Comparison of ENCODE assay signal across 1 cellular context in genomic region chr15:63504247-63504978, GRCh38.
A peak's percentile ranks its signal among the peaks of the same experiment; 100 is the strongest.
TF ChIP-seq lines count a peak whose summit lies in the region.

A gene with protein sequence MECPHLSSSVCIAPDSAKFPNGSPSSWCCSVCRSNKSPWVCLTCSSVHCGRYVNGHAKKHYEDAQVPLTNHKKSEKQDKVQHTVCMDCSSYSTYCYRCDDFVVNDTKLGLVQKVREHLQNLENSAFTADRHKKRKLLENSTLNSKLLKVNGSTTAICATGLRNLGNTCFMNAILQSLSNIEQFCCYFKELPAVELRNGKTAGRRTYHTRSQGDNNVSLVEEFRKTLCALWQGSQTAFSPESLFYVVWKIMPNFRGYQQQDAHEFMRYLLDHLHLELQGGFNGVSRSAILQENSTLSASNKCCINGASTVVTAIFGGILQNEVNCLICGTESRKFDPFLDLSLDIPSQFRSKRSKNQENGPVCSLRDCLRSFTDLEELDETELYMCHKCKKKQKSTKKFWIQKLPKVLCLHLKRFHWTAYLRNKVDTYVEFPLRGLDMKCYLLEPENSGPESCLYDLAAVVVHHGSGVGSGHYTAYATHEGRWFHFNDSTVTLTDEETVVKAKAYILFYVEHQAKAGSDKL (plus strand): TSS chr15:63504593. CDS start chr15:63504740, 147 bp downstream.

TF ChIP-seq in HepG2, 621 proteins besides CTCF, POLR2A, EP300 and RAD21 (continued from another document and continues in another):
- TF ChIP-seq, protein P1, sequence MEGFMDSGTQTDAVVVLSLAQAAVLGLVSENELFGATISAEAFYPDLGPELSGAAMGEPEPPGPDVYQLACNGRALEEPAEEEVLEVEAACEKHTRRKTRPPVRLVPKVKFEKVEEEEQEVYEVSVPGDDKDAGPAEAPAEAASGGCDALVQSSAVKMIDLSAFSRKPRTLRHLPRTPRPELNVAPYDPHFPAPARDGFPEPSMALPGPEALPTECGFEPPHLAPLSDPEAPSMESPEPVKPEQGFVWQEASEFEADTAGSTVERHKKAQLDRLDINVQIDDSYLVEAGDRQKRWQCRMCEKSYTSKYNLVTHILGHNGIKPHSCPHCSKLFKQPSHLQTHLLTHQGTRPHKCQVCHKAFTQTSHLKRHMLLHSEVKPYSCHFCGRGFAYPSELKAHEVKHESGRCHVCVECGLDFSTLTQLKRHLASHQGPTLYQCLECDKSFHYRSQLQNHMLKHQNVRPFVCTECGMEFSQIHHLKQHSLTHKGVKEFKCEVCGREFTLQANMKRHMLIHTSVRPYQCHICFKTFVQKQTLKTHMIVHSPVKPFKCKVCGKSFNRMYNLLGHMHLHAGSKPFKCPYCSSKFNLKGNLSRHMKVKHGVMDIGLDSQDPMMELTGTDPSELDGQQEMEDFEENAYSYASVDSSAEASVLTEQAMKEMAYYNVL (CRISPR knock-in tag; IDR thresholded peaks at IDR 0.05; ENCODE audit: borderline replicate concordance) = peak; percentile 47; the same call in 1 of the 2 replicates
- TF ChIP-seq PCBP2 (optimal IDR thresholded peaks at IDR 0.05; ENCODE audit: low read depth, low read length, poor library complexity, severe bottlenecking) = no peak
- peak; percentile 67 for TF ChIP-seq MED1 (CRISPR knock-in tag; IDR thresholded peaks at IDR 0.05)
- 0 out of 2 replicates have a peak, but pooled peaks have one; percentile 79 for TF ChIP-seq DNMT3B (CRISPR knock-in tag; conservative IDR thresholded peaks at IDR 0.05)
- TF ChIP-seq, protein P2, sequence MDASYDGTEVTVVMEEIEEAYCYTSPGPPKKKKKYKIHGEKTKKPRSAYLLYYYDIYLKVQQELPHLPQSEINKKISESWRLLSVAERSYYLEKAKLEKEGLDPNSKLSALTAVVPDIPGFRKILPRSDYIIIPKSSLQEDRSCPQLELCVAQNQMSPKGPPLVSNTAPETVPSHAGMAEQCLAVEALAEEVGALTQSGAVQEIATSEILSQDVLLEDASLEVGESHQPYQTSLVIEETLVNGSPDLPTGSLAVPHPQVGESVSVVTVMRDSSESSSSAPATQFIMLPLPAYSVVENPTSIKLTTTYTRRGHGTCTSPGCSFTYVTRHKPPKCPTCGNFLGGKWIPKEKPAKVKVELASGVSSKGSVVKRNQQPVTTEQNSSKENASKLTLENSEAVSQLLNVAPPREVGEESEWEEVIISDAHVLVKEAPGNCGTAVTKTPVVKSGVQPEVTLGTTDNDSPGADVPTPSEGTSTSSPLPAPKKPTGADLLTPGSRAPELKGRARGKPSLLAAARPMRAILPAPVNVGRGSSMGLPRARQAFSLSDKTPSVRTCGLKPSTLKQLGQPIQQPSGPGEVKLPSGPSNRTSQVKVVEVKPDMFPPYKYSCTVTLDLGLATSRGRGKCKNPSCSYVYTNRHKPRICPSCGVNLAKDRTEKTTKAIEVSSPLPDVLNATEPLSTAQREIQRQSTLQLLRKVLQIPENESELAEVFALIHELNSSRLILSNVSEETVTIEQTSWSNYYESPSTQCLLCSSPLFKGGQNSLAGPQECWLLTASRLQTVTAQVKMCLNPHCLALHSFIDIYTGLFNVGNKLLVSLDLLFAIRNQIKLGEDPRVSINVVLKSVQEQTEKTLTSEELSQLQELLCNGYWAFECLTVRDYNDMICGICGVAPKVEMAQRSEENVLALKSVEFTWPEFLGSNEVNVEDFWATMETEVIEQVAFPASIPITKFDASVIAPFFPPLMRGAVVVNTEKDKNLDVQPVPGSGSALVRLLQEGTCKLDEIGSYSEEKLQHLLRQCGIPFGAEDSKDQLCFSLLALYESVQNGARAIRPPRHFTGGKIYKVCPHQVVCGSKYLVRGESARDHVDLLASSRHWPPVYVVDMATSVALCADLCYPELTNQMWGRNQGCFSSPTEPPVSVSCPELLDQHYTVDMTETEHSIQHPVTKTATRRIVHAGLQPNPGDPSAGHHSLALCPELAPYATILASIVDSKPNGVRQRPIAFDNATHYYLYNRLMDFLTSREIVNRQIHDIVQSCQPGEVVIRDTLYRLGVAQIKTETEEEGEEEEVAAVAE (CRISPR knock-in tag; IDR thresholded peaks at IDR 0.05; ENCODE audit: borderline replicate concordance) = no peak; the same call in 1 of the 2 replicates
- peak; percentile 49 for TF ChIP-seq HCFC1 (IDR thresholded peaks at IDR 0.05; ENCODE audit: low read depth, low read length)
- TF ChIP-seq ZBTB1 (CRISPR knock-in tag; IDR thresholded peaks at IDR 0.05; ENCODE audit: borderline replicate concordance) = no peak
- TF ChIP-seq, protein P3, sequence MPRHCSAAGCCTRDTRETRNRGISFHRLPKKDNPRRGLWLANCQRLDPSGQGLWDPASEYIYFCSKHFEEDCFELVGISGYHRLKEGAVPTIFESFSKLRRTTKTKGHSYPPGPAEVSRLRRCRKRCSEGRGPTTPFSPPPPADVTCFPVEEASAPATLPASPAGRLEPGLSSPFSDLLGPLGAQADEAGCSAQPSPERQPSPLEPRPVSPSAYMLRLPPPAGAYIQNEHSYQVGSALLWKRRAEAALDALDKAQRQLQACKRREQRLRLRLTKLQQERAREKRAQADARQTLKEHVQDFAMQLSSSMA (CRISPR knock-in tag; IDR thresholded peaks at IDR 0.05) = no peak
- TF ChIP-seq DMAP1 (CRISPR knock-in tag; IDR thresholded peaks at IDR 0.05) = peak; percentile 82; the same call in 1 of the 2 replicates
- TF ChIP-seq TRIM24 (CRISPR knock-in tag; IDR thresholded peaks at IDR 0.05) = no peak
- TF ChIP-seq NFKB2 (CRISPR knock-in tag; IDR thresholded peaks at IDR 0.05; ENCODE audit: borderline replicate concordance) = peak; percentile 42; the same call in 1 of the 2 replicates
- TF ChIP-seq, protein P4, sequence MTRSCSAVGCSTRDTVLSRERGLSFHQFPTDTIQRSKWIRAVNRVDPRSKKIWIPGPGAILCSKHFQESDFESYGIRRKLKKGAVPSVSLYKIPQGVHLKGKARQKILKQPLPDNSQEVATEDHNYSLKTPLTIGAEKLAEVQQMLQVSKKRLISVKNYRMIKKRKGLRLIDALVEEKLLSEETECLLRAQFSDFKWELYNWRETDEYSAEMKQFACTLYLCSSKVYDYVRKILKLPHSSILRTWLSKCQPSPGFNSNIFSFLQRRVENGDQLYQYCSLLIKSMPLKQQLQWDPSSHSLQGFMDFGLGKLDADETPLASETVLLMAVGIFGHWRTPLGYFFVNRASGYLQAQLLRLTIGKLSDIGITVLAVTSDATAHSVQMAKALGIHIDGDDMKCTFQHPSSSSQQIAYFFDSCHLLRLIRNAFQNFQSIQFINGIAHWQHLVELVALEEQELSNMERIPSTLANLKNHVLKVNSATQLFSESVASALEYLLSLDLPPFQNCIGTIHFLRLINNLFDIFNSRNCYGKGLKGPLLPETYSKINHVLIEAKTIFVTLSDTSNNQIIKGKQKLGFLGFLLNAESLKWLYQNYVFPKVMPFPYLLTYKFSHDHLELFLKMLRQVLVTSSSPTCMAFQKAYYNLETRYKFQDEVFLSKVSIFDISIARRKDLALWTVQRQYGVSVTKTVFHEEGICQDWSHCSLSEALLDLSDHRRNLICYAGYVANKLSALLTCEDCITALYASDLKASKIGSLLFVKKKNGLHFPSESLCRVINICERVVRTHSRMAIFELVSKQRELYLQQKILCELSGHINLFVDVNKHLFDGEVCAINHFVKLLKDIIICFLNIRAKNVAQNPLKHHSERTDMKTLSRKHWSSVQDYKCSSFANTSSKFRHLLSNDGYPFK (CRISPR knock-in tag; IDR thresholded peaks at IDR 0.05; ENCODE audit: borderline replicate concordance) = peak; percentile 25; the same call in 1 of the 2 replicates
- no peak for TF ChIP-seq SMC3 (IDR thresholded peaks at IDR 0.05; ENCODE audit: low read length)
- TF ChIP-seq TFE3 (CRISPR knock-in tag; IDR thresholded peaks at IDR 0.05) = peak; percentile 63; the same call in 1 of the 2 replicates
- TF ChIP-seq, protein P5, sequence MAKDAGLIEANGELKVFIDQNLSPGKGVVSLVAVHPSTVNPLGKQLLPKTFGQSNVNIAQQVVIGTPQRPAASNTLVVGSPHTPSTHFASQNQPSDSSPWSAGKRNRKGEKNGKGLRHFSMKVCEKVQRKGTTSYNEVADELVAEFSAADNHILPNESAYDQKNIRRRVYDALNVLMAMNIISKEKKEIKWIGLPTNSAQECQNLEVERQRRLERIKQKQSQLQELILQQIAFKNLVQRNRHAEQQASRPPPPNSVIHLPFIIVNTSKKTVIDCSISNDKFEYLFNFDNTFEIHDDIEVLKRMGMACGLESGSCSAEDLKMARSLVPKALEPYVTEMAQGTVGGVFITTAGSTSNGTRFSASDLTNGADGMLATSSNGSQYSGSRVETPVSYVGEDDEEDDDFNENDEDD (CRISPR knock-in tag; IDR thresholded peaks at IDR 0.05; ENCODE audit: borderline replicate concordance) = 0 out of 2 replicates have a peak, but pooled peaks have one; percentile 9
- no peak for TF ChIP-seq ZNF580 (CRISPR knock-in tag; IDR thresholded peaks at IDR 0.05; ENCODE audit: borderline replicate concordance, low read depth)
- TF ChIP-seq, protein P6, sequence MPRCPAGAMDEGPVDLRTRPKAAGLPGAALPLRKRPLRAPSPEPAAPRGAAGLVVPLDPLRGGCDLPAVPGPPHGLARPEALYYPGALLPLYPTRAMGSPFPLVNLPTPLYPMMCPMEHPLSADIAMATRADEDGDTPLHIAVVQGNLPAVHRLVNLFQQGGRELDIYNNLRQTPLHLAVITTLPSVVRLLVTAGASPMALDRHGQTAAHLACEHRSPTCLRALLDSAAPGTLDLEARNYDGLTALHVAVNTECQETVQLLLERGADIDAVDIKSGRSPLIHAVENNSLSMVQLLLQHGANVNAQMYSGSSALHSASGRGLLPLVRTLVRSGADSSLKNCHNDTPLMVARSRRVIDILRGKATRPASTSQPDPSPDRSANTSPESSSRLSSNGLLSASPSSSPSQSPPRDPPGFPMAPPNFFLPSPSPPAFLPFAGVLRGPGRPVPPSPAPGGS (CRISPR knock-in tag; IDR thresholded peaks at IDR 0.05) = no peak; the same call in none of the 2 replicates
- TF ChIP-seq RFXAP (CRISPR knock-in tag; IDR thresholded peaks at IDR 0.05; ENCODE audit: borderline replicate concordance) = 0 out of 2 replicates have a peak, but pooled peaks have one; percentile 17
- no peak for TF ChIP-seq ZNF318 (CRISPR knock-in tag; IDR thresholded peaks at IDR 0.05)
- TF ChIP-seq NFIB (CRISPR knock-in tag; IDR thresholded peaks at IDR 0.05; ENCODE audit: borderline replicate concordance) = no peak
- TF ChIP-seq MTA1 (CRISPR knock-in tag; IDR thresholded peaks at IDR 0.05; ENCODE audit: borderline replicate concordance) = no peak
- TF ChIP-seq MLLT10 (CRISPR knock-in tag; IDR thresholded peaks at IDR 0.05) = no peak
- TF ChIP-seq ZNF207 (IDR thresholded peaks at IDR 0.05; ENCODE audit: borderline replicate concordance) = no peak
- TF ChIP-seq SCMH1 (CRISPR knock-in tag; IDR thresholded peaks at IDR 0.05; ENCODE audit: borderline replicate concordance) = no peak
- TF ChIP-seq PRMT3 (CRISPR knock-in tag; IDR thresholded peaks at IDR 0.05; ENCODE audit: borderline replicate concordance, low read depth) = no peak
- TF ChIP-seq SOX6 (IDR thresholded peaks at IDR 0.05) = no peak
- TF ChIP-seq SOX6 (CRISPR knock-in tag; IDR thresholded peaks at IDR 0.05) = peak; percentile 60
